ENCODE assay signal across 22 cellular contexts in the genomic region with DNA sequence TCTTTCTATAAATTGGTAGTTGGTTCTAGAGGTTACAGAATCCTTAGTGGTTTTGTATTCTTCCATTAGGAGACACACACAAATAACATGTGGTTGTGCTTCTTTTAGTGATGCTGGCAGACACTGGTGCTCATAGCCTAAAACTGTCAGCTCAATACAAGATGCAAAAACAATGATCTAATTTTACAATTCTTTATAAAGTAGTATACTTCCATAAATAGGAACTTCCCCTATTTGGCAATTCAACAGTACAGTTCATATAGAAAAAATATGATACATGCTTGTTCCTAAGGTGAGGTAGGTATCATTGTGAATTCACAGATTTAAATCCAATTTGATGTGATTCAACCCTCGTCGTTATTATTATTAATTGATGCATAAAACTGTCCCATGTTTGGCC. TPM values are rescaled to one million over a fixed set of nuclear protein-coding genes. Genes with fewer than 3 reads are reported as not detected.
DNase-seq lines count a peak whose midpoint lies in the region; ATAC-seq and TF ChIP-seq lines count a peak whose summit lies in the region.
"Had no signal": no experiment of that assay in that cellular context is flagged by ENCODE, and none has a peak within 500 bp of the region (broad histone marks: within the 10 kb centered on the region; RNA-seq: fewer than 3 reads in every experiment).

No MANE protein-coding gene starts in this region.

- H3K9ac ChIP-seq in mammary epithelial cell (ENCODE audit: insufficient read depth, low read length), result no peak overlapping the region

- no peaks in the 10 kb centered on the region for H4K20me1 ChIP-seq in mammary epithelial cell (ENCODE audit: insufficient read depth, low read length)

- H3K27ac Mint-ChIP-seq in MCF 10A (ENCODE audit: low read depth, unreplicated experiment), result peak overlapping the region; percentile 58
- H3K27ac Mint-ChIP-seq: activated CD4-positive, alpha-beta memory T cell treated with anti-CD3 and anti-CD28 coated beads, Interleukin-2, amount 10 ng/mL, durations not matched to agents 7 days and 5 days had no signal

- H3K4me1 ChIP-seq in breast epithelium, result no peaks in the 10 kb centered on the region
- no peaks in the 10 kb centered on the region for H3K4me1 ChIP-seq in mammary epithelial cell (ENCODE audit: insufficient read depth, low read length)
- peaks cover 0 to 4% of the 10 kb centered on the region in 2 donors for H3K4me1 ChIP-seq in muscle layer of duodenum (ENCODE audit: control insufficient read depth in 1 of 2, insufficient read depth in 2 of 2, low read length in 2 of 2)
- H3K4me1 ChIP-seq in upper lobe of right lung, result peaks cover 9% of the 10 kb centered on the region
- H3K4me1 ChIP-seq: uterus had no signal

- H3K4me3 Mint-ChIP-seq in MCF 10A (ENCODE audit: unreplicated experiment), result no peak overlapping the region
- H3K4me3 Mint-ChIP-seq: activated CD4-positive, alpha-beta memory T cell treated with anti-CD3 and anti-CD28 coated beads, Interleukin-2, amount 10 ng/mL, durations not matched to agents 7 days and 5 days; brain; T-cell had no signal

- H3K27me3 ChIP-seq in breast epithelium, result no peaks in the 10 kb centered on the region
- no peaks in the 10 kb centered on the region for H3K27me3 ChIP-seq in mammary epithelial cell (ENCODE audit: insufficient read depth, low read length)
- H3K27me3 ChIP-seq in muscle layer of duodenum (ENCODE audit: low read depth, low read length), result no peaks in the 10 kb centered on the region
- H3K27me3 ChIP-seq in upper lobe of right lung, result no peaks in the 10 kb centered on the region
- H3K27me3 ChIP-seq: uterus had no signal

- POLR2A ChIA-PET in MCF 10A (lab: Yijun Ruan, JAX), result interaction anchor here (0.6 to 3.1 kb wide), 6 partner anchors 11 to 44 kb away, joined by 3 to 10 read pairs (median 4); partner anchors contain the start of genes GPBP1L1 and TMEM69

- H2AFZ ChIP-seq in mammary epithelial cell (ENCODE audit: low read depth, low read length), result no peak overlapping the region

- BruUV-seq in MCF 10A (replicated peaks; lab: Mats Ljungman, UMichigan), result no TSS peak
- BruUV-seq in mammary epithelial cell (replicated peaks; lab: Mats Ljungman, UMichigan), result no TSS peak

- H3K4me2 ChIP-seq in mammary epithelial cell (ENCODE audit: insufficient read depth, low read depth, low read length), result no peak overlapping the region
- H3K4me2 ChIP-seq: A549 had no signal

- no peaks in the 10 kb centered on the region for H3K36me3 ChIP-seq in breast epithelium
- peaks cover 20% of the 10 kb centered on the region for H3K36me3 ChIP-seq in mammary epithelial cell (ENCODE audit: insufficient read depth, low read length)
- peaks cover 12 to 42% of the 10 kb centered on the region in 2 donors for H3K36me3 ChIP-seq in muscle layer of duodenum (ENCODE audit: control insufficient read depth in 1 of 2, insufficient read depth in 2 of 2, low read length in 2 of 2)
- peaks cover 50% of the 10 kb centered on the region for H3K36me3 ChIP-seq in upper lobe of right lung
- H3K36me3 ChIP-seq: uterus had no signal

- H3K27me3 Mint-ChIP-seq in MCF 10A (ENCODE audit: insufficient read depth, unreplicated experiment), result no peaks in the 10 kb centered on the region
- H3K27me3 Mint-ChIP-seq: activated CD4-positive, alpha-beta memory T cell treated with anti-CD3 and anti-CD28 coated beads, Interleukin-2, amount 10 ng/mL, durations not matched to agents 7 days and 5 days; brain; T-cell had no signal

- H3K79me2 ChIP-seq in mammary epithelial cell (ENCODE audit: insufficient read depth, low read length), result peaks cover 34% of the 10 kb centered on the region

- 73% methylated on average over 2 of the region's 2 CpGs for WGBS in mammary epithelial cell (ENCODE audit: low coverage, missing lambda C conversion rate)

- peaks cover 54% of the 10 kb centered on the region for H3K36me3 Mint-ChIP-seq in MCF 10A (ENCODE audit: insufficient read depth, unreplicated experiment)

- no peaks in the 10 kb centered on the region for H3K9me3 Mint-ChIP-seq in MCF 10A (ENCODE audit: unreplicated experiment)
- H3K9me3 Mint-ChIP-seq: activated CD4-positive, alpha-beta memory T cell treated with anti-CD3 and anti-CD28 coated beads, Interleukin-2, amount 10 ng/mL, durations not matched to agents 7 days and 5 days; brain; T-cell had no signal

- CTCF ChIA-PET in MCF 10A (lab: Yijun Ruan, JAX) (interaction anchor here (0.9 kb wide), 1 partner anchor 43 kb away, joined by 3 read pairs; no protein-coding TSS in a partner anchor), mammary epithelial cell (lab: Charles Lee; ENCODE audit: low non-redundant PET) (no interaction called here)

- intact Hi-C loops in MCF 10A (cut with micrococcal nuclease) (loop anchor here (1.0 to 5.0 kb wide), 2 partner anchors 42 to 238 kb away; partner anchors contain the start of gene GPBP1L1), breast epithelium (cut with DNase I; ENCODE audit: low total_unique reads) (no loop called here), mammary epithelial cell (cut with micrococcal nuclease) (loop anchor here (1.0 kb wide), 1 partner anchor 237 kb away; no protein-coding TSS in a partner anchor), upper lobe of right lung (cut with DNase I) (no loop called here)

- in situ Hi-C loops in mammary epithelial cell (cut with MboI; ENCODE audit: low sequenced_read_pairs in 2 of 2), result no loop called here

- dilution Hi-C loops in mammary epithelial cell (cut with HindIII; ENCODE audit: low sequenced_read_pairs), result no loop called here

- TF ChIP-seq POLR2A in breast epithelium (IDR thresholded peaks at IDR 0.05), result no peak

- H3K4me3 ChIP-seq in breast epithelium, result no peak overlapping the region
- no peak overlapping the region for H3K4me3 ChIP-seq in mammary epithelial cell (replicated peaks in 1 of 3; ENCODE audit: insufficient read depth in 1 of 3, low read depth in 2 of 3, low read length in 3 of 3)
- no peak overlapping the region for H3K4me3 ChIP-seq in muscle layer of duodenum (ENCODE audit: low read depth in 1 of 2, low read length in 2 of 2)
- H3K4me3 ChIP-seq in upper lobe of right lung, result no peak overlapping the region
- H3K4me3 ChIP-seq: A549, lung, uterus had no signal

- no peaks in the 10 kb centered on the region for H3K9me3 ChIP-seq in breast epithelium
- H3K9me3 ChIP-seq in mammary epithelial cell (replicated peaks; ENCODE audit: insufficient read depth, low read length), result no peaks in the 10 kb centered on the region
- H3K9me3 ChIP-seq in muscle layer of duodenum (ENCODE audit: control insufficient read depth in 1 of 2, low read length in 2 of 2), result no peaks in the 10 kb centered on the region
- H3K9me3 ChIP-seq in upper lobe of right lung, result no peaks in the 10 kb centered on the region
- H3K9me3 ChIP-seq: A549, uterus had no signal

- no peak for TF ChIP-seq CTCF in MCF 10A (IDR thresholded peaks at IDR 0.05; ENCODE audit: unreplicated experiment)
- no peak for TF ChIP-seq CTCF in breast epithelium (IDR thresholded peaks at IDR 0.05)
- no peak for TF ChIP-seq CTCF in mammary epithelial cell (conservative IDR thresholded peaks at IDR 0.05 in 1 of 2, IDR thresholded peaks at IDR 0.05 in 1 of 2; ENCODE audit: extremely low read depth in 1 of 2, insufficient read depth in 1 of 2, low read depth in 1 of 2, low read length in 2 of 2)
- no peak for TF ChIP-seq CTCF in upper lobe of right lung (IDR thresholded peaks at IDR 0.05)

- no peak for ATAC-seq in upper lobe of right lung
- ATAC-seq in HG02763 (IDR thresholded peaks at IDR 0.05; ENCODE audit: unreplicated experiment), result no peak
- no peak for ATAC-seq in HG02642 (IDR thresholded peaks at IDR 0.05; ENCODE audit: poor library complexity, unreplicated experiment)
- ATAC-seq in HG02678 (IDR thresholded peaks at IDR 0.05; ENCODE audit: unreplicated experiment), result no peak
- ATAC-seq: activated CD4-positive, CD25-positive, alpha-beta regulatory T cell treated with anti-CD3 and anti-CD28 coated beads, Interleukin-2, amount 50 U/mL, for 24 hours; T-cell had no signal

- H3K27ac ChIP-seq in breast epithelium (peak overlapping the region in 1 of 2 donors; percentile 75), mammary epithelial cell (ENCODE audit: insufficient read depth, low read depth, low read length) (peak overlapping the region; percentile 26), muscle layer of duodenum (ENCODE audit: low read length) (peak overlapping the region; percentile 56), upper lobe of right lung (peak overlapping the region; percentile 34)
- H3K27ac ChIP-seq: A549, uterus had no signal

- H3K4me1 Mint-ChIP-seq in MCF 10A (ENCODE audit: insufficient read depth, unreplicated experiment), result peaks cover 3% of the 10 kb centered on the region
- H3K4me1 Mint-ChIP-seq: brain had no signal

- DNase-seq in MCF 10A (ENCODE audit: unreplicated experiment) (no peak), breast epithelium (ENCODE audit: low spot score in 2 of 2) (no peak), mammary epithelial cell (no peak), upper lobe of right lung (no peak)
- DNase-seq: activated CD4-positive, alpha-beta memory T cell treated with anti-CD3 and anti-CD28 coated beads, Interleukin-2, amount 10 ng/mL, durations not matched to agents 7 days and 5 days; activated effector memory CD4-positive, alpha-beta T cell treated with anti-CD3 and anti-CD28 coated beads, Interleukin-2, amount 50 U/mL, for 16 hours; cortex of kidney; GF-D8; GOT3; NCI-H1105 treated with DMSO at 0.1 percent for 48 hours; NCI-H2081 treated with DMSO at 0.1 percent for 48 hours; nucleus accumbens; T-cell; uterus had no signal

RNA-seq across cellular contexts. Expression of gene CCDC17, which starts 20.8 kb away (rescaled TPM):
- total RNA-seq in MCF 10A (2022) (3.9 and 4.9 TPM in 2 replicates), breast epithelium (1 to 10 TPM; 2.3 to 5.7 (median 4.5) TPM), mammary epithelial cell (1 to 10 TPM; 1.8 to 2.7 TPM), upper lobe of right lung (5.0 TPM)
- 0.17 TPM for polyA plus RNA-seq in mammary epithelial cell
- polyA minus RNA-seq in mammary epithelial cell, result 2.5 TPM

RNA-seq across cellular contexts. Expression of gene GPBP1L1, which starts 41.7 kb away (rescaled TPM):
- total RNA-seq in MCF 10A (2022) (105 and 116 TPM in 2 replicates), breast epithelium (100 to 1,000 TPM; 103 to 195 (median 114) TPM), mammary epithelial cell (100 to 1,000 TPM; 109 to 119 TPM), upper lobe of right lung (137 TPM)
- polyA plus RNA-seq in mammary epithelial cell, result 51.1 TPM
- polyA minus RNA-seq in mammary epithelial cell, result 220 TPM

RNA-seq across cellular contexts. Expression of gene TMEM69, which starts 43.3 kb away (rescaled TPM):
- total RNA-seq in MCF 10A (2022) (17.1 and 21.1 TPM in 2 replicates), breast epithelium (10 to 100 TPM; 20.6 to 39.4 (median 29.1) TPM), mammary epithelial cell (10 to 100 TPM; 16.0 to 30.4 TPM), upper lobe of right lung (15.5 TPM)
- polyA plus RNA-seq in mammary epithelial cell, result 53.7 TPM
- polyA minus RNA-seq in mammary epithelial cell, result 46.2 TPM

Comparison
In these comparisons a context has a peak if more than half of its experiments do, and no peak if none do; other contexts are left out.
1. intact Hi-C loops: an anchor here in MCF 10A (1.0 to 5.0 kb wide) and mammary epithelial cell (1.0 kb wide); none called in breast epithelium and upper lobe of right lung.